10 cellular contexts compared by ENCODE assay signal in the genomic region with DNA sequence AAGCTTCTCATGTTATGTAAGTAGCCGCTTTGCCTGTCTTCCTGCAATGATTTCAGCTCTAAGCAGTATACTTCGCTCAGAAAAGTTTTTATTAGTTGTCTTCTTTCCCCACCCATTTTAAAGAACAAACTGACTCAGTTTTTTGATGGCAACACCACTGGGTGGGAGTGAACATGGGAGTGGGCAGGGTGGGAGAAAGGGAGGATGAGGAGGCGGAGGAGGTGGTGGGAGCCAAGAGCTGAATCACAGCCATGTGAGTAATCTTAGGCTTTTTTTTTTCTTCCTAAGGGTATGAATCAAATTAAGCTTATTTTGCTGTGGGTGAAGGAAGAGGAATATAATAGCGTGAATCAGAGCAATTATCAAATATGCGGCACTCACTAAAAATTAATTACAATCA.
DNase-seq lines count a peak whose midpoint lies in the region; ATAC-seq, FAIRE-seq and TF ChIP-seq lines count a peak whose summit lies in the region.
"Had no signal": no experiment of that assay in that cellular context is flagged by ENCODE, and none has a peak within 500 bp of the region (broad histone marks: within the 10 kb centered on the region; RNA-seq: fewer than 3 reads in every experiment).

No MANE protein-coding gene starts in this region.

- H3K36me3 ChIP-seq in adipocyte (ENCODE audit: control insufficient read depth, insufficient read depth, low read length, severe bottlenecking) (no peaks in the 10 kb centered on the region), left lung (no peaks in the 10 kb centered on the region), H7 (replicated peaks; ENCODE audit: control insufficient read depth, insufficient read depth, low read length) (peaks cover 2% of the 10 kb centered on the region)

- CTCF ChIA-PET in A549 (lab: Yijun Ruan, JAX) = interaction anchor here (1.0 to 2.6 kb wide), 7 partner anchors 9 to 634 kb away, joined by 3 to 10 read pairs (median 6); no protein-coding TSS in a partner anchor

- no peak for TF ChIP-seq POLR2A in A549 (IDR thresholded peaks at IDR 0.05; ENCODE audit: low read length)

- ATAC-seq in A549 (no peak), right cardiac atrium (peak; percentile 74 to 78), left lung (no peak), GM21737 (IDR thresholded peaks at IDR 0.05; ENCODE audit: unreplicated experiment) (no peak)

- no peak for FAIRE-seq in A549 (lab: Jason Lieb, UNC)

- intact Hi-C loops in right cardiac atrium (cut with DNase I) (no loop called here), left lung (cut with DNase I) (no loop called here)

- H3K4me3 ChIP-seq in A549 = peak overlapping the region; percentile 6; the same call in 1 of the 3 replicates
- H3K4me3 ChIP-seq in adipocyte (ENCODE audit: low read length) = peak overlapping the region; percentile 73
- no peak overlapping the region for H3K4me3 ChIP-seq in right cardiac atrium (ENCODE audit: low read length)
- H3K4me3 ChIP-seq in left lung = no peak overlapping the region
- no peak overlapping the region for H3K4me3 ChIP-seq in H7 (ENCODE audit: insufficient read depth, low read depth, low read length)

- WGBS in A549 (ENCODE audit: missing lambda C conversion rate) = 39% methylated on average over 5 of the region's 5 CpGs
- WGBS in right cardiac atrium = 39% methylated on average over 4 of the region's 5 CpGs

- peak overlapping the region; percentile 73 for H3K4me2 ChIP-seq in A549

- H3K9ac ChIP-seq in adipocyte (ENCODE audit: low read length) = peak overlapping the region; percentile 72

- H3K4me1 ChIP-seq in A549 (peaks cover 83% of the 10 kb centered on the region), adipocyte (ENCODE audit: control insufficient read depth, insufficient read depth, low read length) (peaks cover 75% of the 10 kb centered on the region), right cardiac atrium (ENCODE audit: control insufficient read depth, insufficient read depth, low read length) (no peaks in the 10 kb centered on the region), left lung (peaks cover 0 to 30% of the 10 kb centered on the region in 2 donors)

- H3K27ac ChIP-seq in A549 (peak overlapping the region; percentile 49 to 78; a peak in 5 of 6 replicates), right cardiac atrium (ENCODE audit: low read length) (no peak overlapping the region), left lung (no peak overlapping the region)

- POLR2A ChIA-PET in A549 (lab: Yijun Ruan, JAX) = interaction anchor here (0.5 kb wide), 1 partner anchor 26 kb away, joined by 4 read pairs; no protein-coding TSS in a partner anchor

- TF ChIP-seq CTCF in A549 (IDR thresholded peaks at IDR 0.05) (no peak), left lung (IDR thresholded peaks at IDR 0.05) (no peak)

- no peak for TF ChIP-seq RAD21 in A549 (conservative IDR thresholded peaks at IDR 0.05 in 1 of 2, IDR thresholded peaks at IDR 0.05 in 1 of 2)

- no peak for TF ChIP-seq EP300 in A549 (IDR thresholded peaks at IDR 0.05)

- no peaks in the 10 kb centered on the region for H3K27me3 ChIP-seq in adipocyte (replicated peaks; ENCODE audit: control insufficient read depth, insufficient read depth, low read length)
- no peaks in the 10 kb centered on the region for H3K27me3 ChIP-seq in right cardiac atrium (ENCODE audit: control insufficient read depth, insufficient read depth)
- H3K27me3 ChIP-seq in left lung = no peaks in the 10 kb centered on the region
- H3K27me3 ChIP-seq in H7 (ENCODE audit: control insufficient read depth, insufficient read depth, low read length) = no peaks in the 10 kb centered on the region

- DNase-seq in A549 (ENCODE audit: low read depth in 1 of 2, low spot score in 1 of 2) = no peak
- peak; percentile 28 for DNase-seq in H4 (ENCODE audit: low spot score)
- peak; percentile 79 for DNase-seq in adipocyte (ENCODE audit: low read depth)
- DNase-seq in right cardiac atrium = peak in 1 of 3 donors; percentile 52
- no peak for DNase-seq in left lung
- DNase-seq in SIG-M5 treated with dmso at 0.1 percent for 504 hours (lab: John Stamatoyannopoulos, UW; ENCODE audit: unreplicated experiment) = no peak
- DNase-seq in H7 = no peak
- DNase-seq: DMS 273 treated with DMSO at 0.1 percent for 48 hours; stimulated activated naive CD4-positive, alpha-beta T cell had no signal

- H3K9me3 ChIP-seq in A549 = no peaks in the 10 kb centered on the region
- H3K9me3 ChIP-seq in adipocyte (ENCODE audit: control insufficient read depth, low read length) = no peaks in the 10 kb centered on the region
- H3K9me3 ChIP-seq in right cardiac atrium (ENCODE audit: control insufficient read depth, low read length) = no peaks in the 10 kb centered on the region
- H3K9me3 ChIP-seq in left lung = no peaks in the 10 kb centered on the region

TF ChIP-seq in A549, 52 proteins besides CTCF, POLR2A, EP300 and RAD21:
- TF ChIP-seq JUNB (IDR thresholded peaks at IDR 0.05) = 0 out of 2 replicates have a peak, but pooled peaks have one; percentile 24
- TF ChIP-seq, protein P1, sequence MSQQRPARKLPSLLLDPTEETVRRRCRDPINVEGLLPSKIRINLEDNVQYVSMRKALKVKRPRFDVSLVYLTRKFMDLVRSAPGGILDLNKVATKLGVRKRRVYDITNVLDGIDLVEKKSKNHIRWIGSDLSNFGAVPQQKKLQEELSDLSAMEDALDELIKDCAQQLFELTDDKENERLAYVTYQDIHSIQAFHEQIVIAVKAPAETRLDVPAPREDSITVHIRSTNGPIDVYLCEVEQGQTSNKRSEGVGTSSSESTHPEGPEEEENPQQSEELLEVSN (IDR thresholded peaks at IDR 0.05; ENCODE audit: borderline replicate concordance, low read depth) = no peak
- TF ChIP-seq, protein P2, sequence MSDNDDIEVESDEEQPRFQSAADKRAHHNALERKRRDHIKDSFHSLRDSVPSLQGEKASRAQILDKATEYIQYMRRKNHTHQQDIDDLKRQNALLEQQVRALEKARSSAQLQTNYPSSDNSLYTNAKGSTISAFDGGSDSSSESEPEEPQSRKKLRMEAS (IDR thresholded peaks at IDR 0.05) = no peak
TF ChIP-seq in A549: peak in this region for 1.

Comparison
In these comparisons a context has a peak if more than half of its experiments do, and no peak if none do; other contexts are left out.
1. ATAC-seq: peak in right cardiac atrium (2 of 2); none in A549 (0 of 2), left lung (single experiment) and GM21737 (single experiment).
2. DNase-seq: peak in H4 (single experiment) and adipocyte (single experiment); none in A549 (0 of 2), left lung (0 of 2), SIG-M5 treated with dmso at 0.1 percent for 504 hours (single experiment) and H7 (single experiment).
3. H3K27ac ChIP-seq: peak in A549 (2 of 2); none in right cardiac atrium (single experiment) and left lung (0 of 2).
4. H3K4me3 ChIP-seq: peak in A549 (single experiment) and adipocyte (single experiment); none in right cardiac atrium (single experiment), left lung (0 of 2) and H7 (single experiment).